ENCODE assay signal across 19 cellular contexts in genomic region chr9:110006657-110007056, GRCh38.
DNase-seq lines count a peak whose midpoint lies in the region; ATAC-seq and TF ChIP-seq lines count a peak whose summit lies in the region.
"Had no signal": no experiment of that assay in that cellular context is flagged by ENCODE, and none has a peak within 500 bp of the region (broad histone marks: within the 10 kb centered on the region; RNA-seq: fewer than 3 reads in every experiment).

No MANE protein-coding gene starts in this region.

- TF ChIP-seq CTCF in astrocyte of the cerebellum (IDR thresholded peaks at IDR 0.05; ENCODE audit: low read depth, low read length, missing control alignments) (peak; percentile 14), tibial nerve (IDR thresholded peaks at IDR 0.05) (no peak)

- TF ChIP-seq POLR2A in tibial nerve (IDR thresholded peaks at IDR 0.05) = no peak

- H3K27me3 ChIP-seq in mesendoderm (ENCODE audit: insufficient read depth, low read length, poor library complexity) (no peaks in the 10 kb centered on the region), tibial nerve (no peaks in the 10 kb centered on the region)
- H3K27me3 ChIP-seq: adrenal gland, BLaER1, gastrocnemius medialis, sigmoid colon, vagina had no signal

- no peak overlapping the region for H4K5ac ChIP-seq in mesendoderm (ENCODE audit: low read length)

- no peak overlapping the region for H3K18ac ChIP-seq in mesendoderm (ENCODE audit: low read length)

- H3K23ac ChIP-seq in mesendoderm (ENCODE audit: low read length) = no peak overlapping the region

- H3K79me1 ChIP-seq in mesendoderm (ENCODE audit: low read length) = no peaks in the 10 kb centered on the region

- no peak overlapping the region for H2BK5ac ChIP-seq in mesendoderm (ENCODE audit: low read length)

- H4K8ac ChIP-seq in mesendoderm (ENCODE audit: low read depth, low read length) = no peak overlapping the region

- H3K56ac ChIP-seq in mesendoderm (ENCODE audit: low read length) = no peak overlapping the region

- H3K27ac ChIP-seq in mesendoderm (ENCODE audit: low read depth, low read length) (no peak overlapping the region), tibial nerve (no peak overlapping the region)
- H3K27ac ChIP-seq: adrenal gland, BLaER1, gastrocnemius medialis, GM23248, sigmoid colon, vagina had no signal

- CTCF ChIA-PET in HEK293T (lab: Yijun Ruan, JAX) = no interaction called here

- ATAC-seq in GM18907 (IDR thresholded peaks at IDR 0.05; ENCODE audit: unreplicated experiment) = no peak
- ATAC-seq: gastrocnemius medialis, left cardiac atrium had no signal

- POLR2A ChIA-PET in HEK293T (lab: Yijun Ruan, JAX) = no interaction called here

- no peaks in the 10 kb centered on the region for H3K36me3 ChIP-seq in mesendoderm (ENCODE audit: control insufficient read depth, insufficient read depth, low read length)
- H3K36me3 ChIP-seq in tibial nerve = no peaks in the 10 kb centered on the region
- H3K36me3 ChIP-seq: adrenal gland, BLaER1, gastrocnemius medialis, sigmoid colon, vagina had no signal

- no peaks in the 10 kb centered on the region for H3K4me1 ChIP-seq in mesendoderm (ENCODE audit: control insufficient read depth, low read depth, low read length)
- no peaks in the 10 kb centered on the region for H3K4me1 ChIP-seq in tibial nerve
- H3K4me1 ChIP-seq: adrenal gland, BLaER1, sigmoid colon, vagina had no signal

- no peaks in the 10 kb centered on the region for H3K9me3 ChIP-seq in tibial nerve
- H3K9me3 ChIP-seq: adrenal gland, BLaER1, gastrocnemius medialis, sigmoid colon, vagina had no signal

- DNase-seq in NCI-H748 (lab: John Stamatoyannopoulos, UW; ENCODE audit: unreplicated experiment) (peak; percentile 18), NCI-H748 treated with DMSO at 0.1 percent for 48 hours (lab: John Stamatoyannopoulos, UW) (no peak), HEK293T (ENCODE audit: extremely low spot score) (peak; percentile 14), astrocyte of the cerebellum (ENCODE audit: low read depth) (no peak), mesendoderm (peak; percentile 40), tibial nerve (ENCODE audit: low spot score in 2 of 2) (no peak), NK-92 (lab: John Stamatoyannopoulos, UW; ENCODE audit: unreplicated experiment) (no peak)
- DNase-seq: adrenal gland, gastrocnemius medialis, GDM1, GM23248, left cardiac atrium, NCI-H2029 treated with DMSO at 0.1 percent for 48 hours, nephron progenitor cell, SHP77, sigmoid colon had no signal

- no peak overlapping the region for H2AK5ac ChIP-seq in mesendoderm (ENCODE audit: low read length)

- in situ Hi-C loops in astrocyte of the cerebellum (cut with HindIII; ENCODE audit: low sequenced_read_pairs) = no loop called here

- TF ChIP-seq EP300 in tibial nerve (IDR thresholded peaks at IDR 0.05) = no peak

- no peaks in the 10 kb centered on the region for H3K79me2 ChIP-seq in mesendoderm (ENCODE audit: control insufficient read depth, insufficient read depth, low read length)

- no peak overlapping the region for H2BK120ac ChIP-seq in mesendoderm (ENCODE audit: low read depth, low read length)

- no peak overlapping the region for H3K4me2 ChIP-seq in mesendoderm (ENCODE audit: low read length)
- H3K4me2 ChIP-seq: BLaER1 had no signal

- no peak overlapping the region for H3K9ac ChIP-seq in mesendoderm (ENCODE audit: low read length)
- H3K9ac ChIP-seq: BLaER1, GM23248 had no signal

- no CpG with 5 or more reads among the region's 2 CpGs for WGBS in mesendoderm (ENCODE audit: extremely low coverage, insufficient coverage, low lambda C conversion rate)
- WGBS in tibial nerve, 2 donors = 75 to 77% methylated on average over 2 of the region's 2 CpGs

- no peak overlapping the region for H3K4me3 ChIP-seq in astrocyte of the cerebellum (ENCODE audit: low read depth, low read length)
- H3K4me3 ChIP-seq in mesendoderm (ENCODE audit: low read length) = no peak overlapping the region
- no peak overlapping the region for H3K4me3 ChIP-seq in tibial nerve
- H3K4me3 ChIP-seq: adrenal gland, BLaER1, gastrocnemius medialis, GM23248, sigmoid colon, vagina had no signal

- H2BK15ac ChIP-seq in mesendoderm (replicated peaks; ENCODE audit: low read depth) = no peak overlapping the region

- H3K4ac ChIP-seq in mesendoderm (ENCODE audit: low read depth, low read length) = no peak overlapping the region

TF ChIP-seq in HEK293T, 16 proteins besides CTCF, POLR2A, EP300 and RAD21:
- TF ChIP-seq ELF4 (IDR thresholded peaks at IDR 0.05) = no peak
- no peak for TF ChIP-seq SUZ12 (IDR thresholded peaks at IDR 0.05)
- TF ChIP-seq ZNF384 (IDR thresholded peaks at IDR 0.05) = no peak
- no peak for TF ChIP-seq HDGF (IDR thresholded peaks at IDR 0.05; ENCODE audit: borderline replicate concordance)
- TF ChIP-seq LEF1 (IDR thresholded peaks at IDR 0.05; ENCODE audit: borderline replicate concordance) = no peak
- TF ChIP-seq L3MBTL2 (conservative IDR thresholded peaks at IDR 0.05) = no peak
- no peak for TF ChIP-seq FOXM1 (IDR thresholded peaks at IDR 0.05; ENCODE audit: borderline replicate concordance)
- no peak for TF ChIP-seq PKNOX1 (IDR thresholded peaks at IDR 0.05)
TF ChIP-seq in HEK293T: peak in this region for 0.

Comparison
In these comparisons a context has a peak if more than half of its experiments do, and no peak if none do; other contexts are left out.
1. DNase-seq: peak in NCI-H748 (single experiment), HEK293T (single experiment) and mesendoderm (single experiment); none in NCI-H748 treated with DMSO at 0.1 percent for 48 hours (single experiment), astrocyte of the cerebellum (single experiment), tibial nerve (0 of 2) and NK-92 (single experiment).